Comparison of ENCODE assay signal across 28 cellular contexts in genomic region chr9:101369286-101369685, GRCh38. TPM values are rescaled to one million over a fixed set of nuclear protein-coding genes. Genes with fewer than 3 reads are reported as not detected.
DNase-seq lines count a peak whose midpoint lies in the region; ATAC-seq, FAIRE-seq and TF ChIP-seq lines count a peak whose summit lies in the region.
"Had no signal": no experiment of that assay in that cellular context is flagged by ENCODE, and none has a peak within 500 bp of the region (broad histone marks: within the 10 kb centered on the region; RNA-seq: fewer than 3 reads in every experiment).

No MANE protein-coding gene starts in this region.

- no peaks in the 10 kb centered on the region for H3K36me3 ChIP-seq in esophagus squamous epithelium

- no peak overlapping the region for H3K4me3 Mint-ChIP-seq in activated T-cell treated with anti-CD3 and anti-CD28 coated beads, Interleukin-2, amount 50 U/mL, for 72 hours
- H3K4me3 Mint-ChIP-seq: activated naive CD8-positive, alpha-beta T cell treated with anti-CD3 and anti-CD28 coated beads, Interleukin-2, amount 50 U/mL, for 24 hours; activated T-helper 17 cell treated with anti-CD3 and anti-CD28 coated beads, Interleukin-2, amount 50 U/mL, for 72 hours; nephron; stimulated activated naive B cell treated with anti-CD40 and anti-IgM and Interleukin-4, amounts not matched to agents 10 μg/mL and 1 μg/mL and 100 μg/mL, for 72 hours; T-cell had no signal

- H3K9me3 Mint-ChIP-seq in activated T-cell treated with anti-CD3 and anti-CD28 coated beads, Interleukin-2, amount 50 U/mL, for 72 hours: peaks cover 0 to 2% of the 10 kb centered on the region in 2 donors
- H3K9me3 Mint-ChIP-seq: activated naive CD8-positive, alpha-beta T cell treated with anti-CD3 and anti-CD28 coated beads, Interleukin-2, amount 50 U/mL, for 24 hours; activated T-helper 17 cell treated with anti-CD3 and anti-CD28 coated beads, Interleukin-2, amount 50 U/mL, for 72 hours; nephron; T-cell had no signal

- peak; percentile 55 for DNase-seq in A172 (ENCODE audit: low spot score)
- peak; percentile 2 for DNase-seq in HTR-8/SVneo (ENCODE audit: insufficient read length, low spot score)
- peak; percentile 33 for DNase-seq in astrocyte of the cerebellum (ENCODE audit: low read depth)
- DNase-seq in iris pigment epithelial cell (ENCODE audit: low read depth): peak; percentile 47
- DNase-seq in esophagus squamous epithelium (lab: John Stamatoyannopoulos, UW): no peak
- no peak for DNase-seq in mesenteric fat pad (ENCODE audit: low spot score)
- no peak for DNase-seq in activated T-cell treated with anti-CD3 and anti-CD28 coated beads, Interleukin-2, amount 50 U/mL, for 72 hours
- DNase-seq: activated CD4-positive, alpha-beta T cell treated with anti-CD3 and anti-CD28 coated beads for 48 hours; activated naive CD8-positive, alpha-beta T cell treated with anti-CD3 and anti-CD28 coated beads, Interleukin-2, amount 50 U/mL, for 24 hours; central memory CD4-positive, alpha-beta T cell; dorsolateral prefrontal cortex; GF-D8; left cardiac atrium; midbrain; NCI-H1417; NCI-H2171; Right ventricle myocardium superior; stimulated activated CD4-positive, alpha-beta T cell treated with anti-CD3 and anti-CD28 coated beads, Interleukin-2, amount 100 ng/mL, for 24 hours; stimulated activated naive B cell treated with anti-CD40 and anti-IgM and Interleukin-4, amounts not matched to agents 10 μg/mL and 1 μg/mL and 100 μg/mL, for 72 hours; T-cell; testis had no signal

- no peaks in the 10 kb centered on the region for H3K9me3 ChIP-seq in esophagus squamous epithelium
- H3K9me3 ChIP-seq: testis had no signal

- no peak overlapping the region for H3K27ac ChIP-seq in esophagus squamous epithelium
- H3K27ac ChIP-seq: C4-2B, dorsolateral prefrontal cortex, testis had no signal

- ATAC-seq in activated T-cell treated with anti-CD3 and anti-CD28 coated beads, Interleukin-2, amount 50 U/mL, for 72 hours (replicated peaks in 1 of 2): no peak
- no peak for ATAC-seq in HG02870 (IDR thresholded peaks at IDR 0.05; ENCODE audit: unreplicated experiment)
- ATAC-seq: activated naive CD8-positive, alpha-beta T cell treated with anti-CD3 and anti-CD28 coated beads, Interleukin-2, amount 50 U/mL, for 24 hours; activated T-helper 17 cell treated with anti-CD3 and anti-CD28 coated beads, Interleukin-2, amount 50 U/mL, for 72 hours; left cardiac atrium; stimulated activated naive B cell treated with anti-CD40 and anti-IgM and Interleukin-4, amounts not matched to agents 10 μg/mL and 1 μg/mL and 100 μg/mL, for 72 hours; T-cell had no signal

- H3K4me1 Mint-ChIP-seq in activated T-cell treated with anti-CD3 and anti-CD28 coated beads, Interleukin-2, amount 50 U/mL, for 72 hours (ENCODE audit: low read depth): no peaks in the 10 kb centered on the region
- H3K4me1 Mint-ChIP-seq: activated naive CD8-positive, alpha-beta T cell treated with anti-CD3 and anti-CD28 coated beads, Interleukin-2, amount 50 U/mL, for 24 hours; activated T-helper 17 cell treated with anti-CD3 and anti-CD28 coated beads, Interleukin-2, amount 50 U/mL, for 72 hours; stimulated activated naive B cell treated with anti-CD40 and anti-IgM and Interleukin-4, amounts not matched to agents 10 μg/mL and 1 μg/mL and 100 μg/mL, for 72 hours; T-cell had no signal

- in situ Hi-C loops in astrocyte of the cerebellum (cut with HindIII; ENCODE audit: low sequenced_read_pairs): no loop called here

- TF ChIP-seq CTCF in astrocyte of the cerebellum (IDR thresholded peaks at IDR 0.05; ENCODE audit: low read depth, low read length, missing control alignments) (no peak), esophagus squamous epithelium (IDR thresholded peaks at IDR 0.05) (no peak)

- no peaks in the 10 kb centered on the region for H3K4me1 ChIP-seq in esophagus squamous epithelium
- H3K4me1 ChIP-seq: testis had no signal

- H3K27me3 Mint-ChIP-seq in activated T-cell treated with anti-CD3 and anti-CD28 coated beads, Interleukin-2, amount 50 U/mL, for 72 hours (ENCODE audit: low read depth): peaks cover 4% of the 10 kb centered on the region

- TF ChIP-seq POLR2A in esophagus squamous epithelium (IDR thresholded peaks at IDR 0.05): no peak

- H3K27me3 ChIP-seq in esophagus squamous epithelium: no peaks in the 10 kb centered on the region
- H3K27me3 ChIP-seq: dorsolateral prefrontal cortex, testis had no signal

- H3K27ac Mint-ChIP-seq in activated T-cell treated with anti-CD3 and anti-CD28 coated beads, Interleukin-2, amount 50 U/mL, for 72 hours: no peak overlapping the region
- H3K27ac Mint-ChIP-seq: activated naive CD8-positive, alpha-beta T cell treated with anti-CD3 and anti-CD28 coated beads, Interleukin-2, amount 50 U/mL, for 24 hours; activated T-helper 17 cell treated with anti-CD3 and anti-CD28 coated beads, Interleukin-2, amount 50 U/mL, for 72 hours; nephron; stimulated activated naive B cell treated with anti-CD40 and anti-IgM and Interleukin-4, amounts not matched to agents 10 μg/mL and 1 μg/mL and 100 μg/mL, for 72 hours; T-cell had no signal

- intact Hi-C loops in esophagus squamous epithelium (cut with DNase I): no loop called here

- H3K4me3 ChIP-seq in astrocyte of the cerebellum (ENCODE audit: low read depth, low read length) (no peak overlapping the region), esophagus squamous epithelium (no peak overlapping the region)
- H3K4me3 ChIP-seq: dorsolateral prefrontal cortex, testis had no signal

- H3K36me3 Mint-ChIP-seq in activated T-cell treated with anti-CD3 and anti-CD28 coated beads, Interleukin-2, amount 50 U/mL, for 72 hours (ENCODE audit: insufficient read depth in 2 of 2): no peaks in the 10 kb centered on the region
- H3K36me3 Mint-ChIP-seq: stimulated activated naive B cell treated with anti-CD40 and anti-IgM and Interleukin-4, amounts not matched to agents 10 μg/mL and 1 μg/mL and 100 μg/mL, for 72 hours; T-cell had no signal

- 56 to 73% methylated on average over 2 of the region's 2 CpGs for WGBS in esophagus squamous epithelium, 2 donors

- no peak for FAIRE-seq in HTR-8/SVneo (lab: Jason Lieb, UNC)
- FAIRE-seq: A204.1 had no signal

RNA-seq across cellular contexts. Expression of gene BAAT, which starts 15.5 kb away (rescaled TPM):
- not detected in 2 replicates for total RNA-seq in A172 (2014; rRNA removed; shearing (Covaris generic))
- not detected for total RNA-seq in esophagus squamous epithelium
- not detected for total RNA-seq in mesenteric fat pad
- total RNA-seq in activated T-cell treated with anti-CD3 and anti-CD28 coated beads, Interleukin-2, amount 50 U/mL, for 72 hours: under 1 TPM; 0.19 to 0.24 TPM
- total RNA-seq: epithelial cell of proximal tubule, H4 had no signal

RNA-seq across cellular contexts. Expression of gene MRPL50, which starts 29.1 kb away (rescaled TPM):
- 38.5 and 38.7 TPM in 2 replicates for total RNA-seq in A172 (2014; rRNA removed; shearing (Covaris generic))
- total RNA-seq in esophagus squamous epithelium: 10 to 100 TPM in 3 of 4 donors, 1 to 10 TPM in 1; 4.4 to 13.9 (median 11.8) TPM
- total RNA-seq in mesenteric fat pad: 10.1 TPM
- 10 to 100 TPM; 11.6 to 11.8 TPM for total RNA-seq in activated T-cell treated with anti-CD3 and anti-CD28 coated beads, Interleukin-2, amount 50 U/mL, for 72 hours

RNA-seq across cellular contexts. Expression of gene ZNF189, which starts 29.4 kb away (rescaled TPM):
- total RNA-seq in A172 (2014; rRNA removed; shearing (Covaris generic)): 23.7 and 28.0 TPM in 2 replicates
- total RNA-seq in esophagus squamous epithelium: 10 to 100 TPM in 1 of 4 donors, 1 to 10 TPM in 3; 5.0 to 14.7 (median 6.6) TPM
- 21.6 TPM for total RNA-seq in mesenteric fat pad
- total RNA-seq in activated T-cell treated with anti-CD3 and anti-CD28 coated beads, Interleukin-2, amount 50 U/mL, for 72 hours: 1 to 10 TPM; 8.3 to 9.0 TPM

Comparison
In these comparisons a context has a peak if more than half of its experiments do, and no peak if none do; other contexts are left out.
1. DNase-seq: peak in A172 (single experiment), HTR-8/SVneo (single experiment), astrocyte of the cerebellum (single experiment) and iris pigment epithelial cell (single experiment); none in esophagus squamous epithelium (single experiment), mesenteric fat pad (single experiment) and activated T-cell treated with anti-CD3 and anti-CD28 coated beads, Interleukin-2, amount 50 U/mL, for 72 hours (0 of 2).